11 cellular contexts compared by ENCODE assay signal in the genomic region with DNA sequence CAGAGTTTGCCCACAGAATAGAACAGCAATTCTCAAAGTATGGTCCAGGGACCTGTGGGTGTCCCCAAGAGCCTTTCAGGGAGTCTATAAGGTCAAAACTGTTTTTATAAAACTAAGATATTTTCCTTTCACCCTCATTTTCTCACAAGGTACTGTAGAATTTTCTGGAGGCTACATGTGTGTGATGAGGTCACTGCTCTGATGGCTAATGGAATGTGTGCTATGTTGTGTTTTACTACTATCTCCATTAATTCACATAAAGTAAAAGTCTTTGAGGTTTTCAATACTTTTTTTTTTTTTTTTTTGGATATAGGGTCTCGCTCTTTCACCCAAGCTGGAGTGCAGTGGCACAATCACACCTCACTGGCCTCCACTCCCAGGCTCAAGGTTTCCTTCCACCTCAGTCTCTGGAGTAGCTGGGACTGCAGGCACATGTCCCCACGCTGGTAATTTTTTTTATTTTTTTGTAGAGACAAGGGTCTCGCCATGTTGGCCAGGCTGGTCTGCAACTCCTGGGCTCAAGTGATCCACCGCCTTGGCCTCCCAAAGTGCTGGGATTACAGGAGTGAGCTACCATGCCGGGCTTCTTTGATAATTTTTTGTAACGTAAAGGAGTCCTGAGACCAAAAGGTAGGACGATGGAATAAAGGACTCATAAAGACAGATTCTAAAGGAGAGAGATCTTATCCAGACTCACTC. TPM values are rescaled to one million over a fixed set of nuclear protein-coding genes. Genes with fewer than 3 reads are reported as not detected.
A peak's percentile ranks its signal among the peaks of the same experiment; 100 is the strongest.
DNase-seq lines count a peak whose midpoint lies in the region; ATAC-seq, FAIRE-seq and TF ChIP-seq lines count a peak whose summit lies in the region.
"Had no signal": no experiment of that assay in that cellular context is flagged by ENCODE, and none has a peak within 500 bp of the region (broad histone marks: within the 10 kb centered on the region; RNA-seq: fewer than 3 reads in every experiment).

No MANE protein-coding gene starts in this region.

- POLR2A ChIA-PET in HepG2 (lab: Yijun Ruan, JAX) = no interaction called here

- H2AFZ ChIP-seq in HepG2 (ENCODE audit: low read length) = no peak overlapping the region

- peaks cover 40% of the 10 kb centered on the region for H3K4me1 ChIP-seq in HepG2 (ENCODE audit: insufficient read depth, low read length)
- peaks cover 0 to 16% (median 4%) of the 10 kb centered on the region in 4 donors for H3K4me1 ChIP-seq in right lobe of liver

- CTCF ChIA-PET in HepG2 (lab: Yijun Ruan, JAX; ENCODE audit: low intra/inter-chr PET ratio, low total read pairs) = no interaction called here

- intact Hi-C loops in HepG2 (cut with micrococcal nuclease; ENCODE audit: unreplicated experiment) = no loop called here
- intact Hi-C loops in right lobe of liver (cut with DNase I) = loop anchor here in 1 of 2 donors (10.0 kb wide), 1 partner anchor 384 kb away; no protein-coding TSS in a partner anchor
- intact Hi-C loops in posterior vena cava (cut with DNase I) = no loop called here

- H3K27me3 Mint-ChIP-seq in activated naive CD8-positive, alpha-beta T cell treated with anti-CD3 and anti-CD28 coated beads for 36 hours = no peaks in the 10 kb centered on the region
- H3K27me3 Mint-ChIP-seq in progenitor cell of endocrine pancreas = peaks cover 86% of the 10 kb centered on the region

- H3K4me3 ChIP-seq in HepG2 (replicated peaks in 1 of 3; ENCODE audit: insufficient read depth in 1 of 3, low read depth in 2 of 3, low read length in 3 of 3) = no peak overlapping the region
- no peak overlapping the region for H3K4me3 ChIP-seq in right lobe of liver

- no TSS peak for BruUV-seq in HepG2 (replicated peaks; lab: Mats Ljungman, UMichigan)

- FAIRE-seq in HepG2 (lab: Jason Lieb, UNC) = no peak

- H3K79me2 ChIP-seq in HepG2 (ENCODE audit: insufficient read depth, low read length) = no peaks in the 10 kb centered on the region

- H3K4me3 Mint-ChIP-seq in activated naive CD8-positive, alpha-beta T cell treated with anti-CD3 and anti-CD28 coated beads for 36 hours = peak overlapping the region; percentile 96
- no peak overlapping the region for H3K4me3 Mint-ChIP-seq in progenitor cell of endocrine pancreas (ENCODE audit: low read depth)

- H3K27ac Mint-ChIP-seq in activated naive CD8-positive, alpha-beta T cell treated with anti-CD3 and anti-CD28 coated beads for 36 hours = peak overlapping the region; percentile 96
- no peak overlapping the region for H3K27ac Mint-ChIP-seq in progenitor cell of endocrine pancreas

- H3K4me1 Mint-ChIP-seq in activated naive CD8-positive, alpha-beta T cell treated with anti-CD3 and anti-CD28 coated beads for 36 hours = peaks cover 66% of the 10 kb centered on the region
- H3K4me1 Mint-ChIP-seq in progenitor cell of endocrine pancreas (ENCODE audit: low read depth) = peaks cover 19% of the 10 kb centered on the region

- H3K36me3 ChIP-seq in HepG2 (replicated peaks in 1 of 2; ENCODE audit: control insufficient read depth in 1 of 2, insufficient read depth in 2 of 2, low read length in 2 of 2) (no peaks in the 10 kb centered on the region), right lobe of liver (no peaks in the 10 kb centered on the region)
- H3K36me3 ChIP-seq: esophagus squamous epithelium had no signal

- peak overlapping the region; percentile 31; the same call in 1 of the 2 replicates for H3K4me2 ChIP-seq in HepG2 (ENCODE audit: low read depth, low read length)

- peak; percentile 6; the same call in 2 of the 3 replicates for ATAC-seq in HepG2
- no peak for ATAC-seq in right lobe of liver

- 68% methylated on average over 7 of the region's 7 CpGs for WGBS in HepG2 (ENCODE audit: low lambda C conversion rate)
- WGBS in right lobe of liver (ENCODE audit: insufficient coverage, low coverage, low lambda C conversion rate, missing lambda C conversion rate) = 83% methylated on average over 7 of the region's 7 CpGs

- peaks cover 43% of the 10 kb centered on the region for H3K36me3 Mint-ChIP-seq in activated naive CD8-positive, alpha-beta T cell treated with anti-CD3 and anti-CD28 coated beads for 36 hours
- H3K36me3 Mint-ChIP-seq in progenitor cell of endocrine pancreas (ENCODE audit: insufficient read depth) = no peaks in the 10 kb centered on the region

- H3K27ac ChIP-seq in HepG2 (ENCODE audit: extremely low read length, insufficient read depth, low read length) (no peak overlapping the region), right lobe of liver (no peak overlapping the region)
- H3K27ac ChIP-seq: esophagus squamous epithelium had no signal

- peaks cover 5% of the 10 kb centered on the region for H3K9me3 Mint-ChIP-seq in activated naive CD8-positive, alpha-beta T cell treated with anti-CD3 and anti-CD28 coated beads for 36 hours
- no peaks in the 10 kb centered on the region for H3K9me3 Mint-ChIP-seq in progenitor cell of endocrine pancreas (ENCODE audit: low read depth)

- no peak for TF ChIP-seq EP300 in HepG2 (IDR thresholded peaks at IDR 0.05; ENCODE audit: low read depth in 2 of 2, low read length in 2 of 2)
- no peak for TF ChIP-seq EP300 in HepG2 (CRISPR knock-in tag; IDR thresholded peaks at IDR 0.05; ENCODE audit: borderline replicate concordance)

- no peaks in the 10 kb centered on the region for H3K9me3 ChIP-seq in HepG2 (ENCODE audit: low read length)
- H3K9me3 ChIP-seq in right lobe of liver = no peaks in the 10 kb centered on the region
- H3K9me3 ChIP-seq: esophagus squamous epithelium had no signal

- H3K9ac ChIP-seq in HepG2 (ENCODE audit: insufficient read depth, low read depth, low read length) = no peak overlapping the region

- DNase-seq in HepG2 (ENCODE audit: low spot score) (no peak), right lobe of liver (no peak), mesenteric fat pad (ENCODE audit: low spot score) (peak; percentile 20), SHP77 (lab: John Stamatoyannopoulos, UW) (no peak), SIG-M5 treated with dmso at 0.1 percent for 504 hours (lab: John Stamatoyannopoulos, UW; ENCODE audit: unreplicated experiment) (no peak), posterior vena cava (ENCODE audit: low spot score) (no peak), progenitor cell of endocrine pancreas (ENCODE audit: low spot score, unreplicated experiment) (no peak)
- DNase-seq in activated naive CD8-positive, alpha-beta T cell treated with anti-CD3 and anti-CD28 coated beads for 36 hours = no peak
- DNase-seq: C1 segment of cervical spinal cord, esophagus squamous epithelium, NCI-H510A treated with DMSO at 0.1 percent for 48 hours had no signal

- TF ChIP-seq CTCF in HepG2 (CRISPR knock-in tag; IDR thresholded peaks at IDR 0.05) = no peak
- no peak for TF ChIP-seq CTCF in right lobe of liver (IDR thresholded peaks at IDR 0.05)
- no peak for TF ChIP-seq CTCF in progenitor cell of endocrine pancreas (IDR thresholded peaks at IDR 0.05; ENCODE audit: unreplicated experiment)

- no peak for TF ChIP-seq RAD21 in HepG2 (CRISPR knock-in tag; IDR thresholded peaks at IDR 0.05)

- peaks cover 17 to 47% of the 10 kb centered on the region in 2 experiments for H3K27me3 ChIP-seq in HepG2 (ENCODE audit: control insufficient read depth in 1 of 2, insufficient read depth in 2 of 2, low read length in 2 of 2)
- H3K27me3 ChIP-seq in right lobe of liver = peaks cover 0 to 3% of the 10 kb centered on the region in 2 donors

- in situ Hi-C loops in HepG2 (cut with HindIII; ENCODE audit: extremely low pct_ligation_motif_present, low pct_unique_long_range_greater_than_20kb) = no loop called here

- H4K20me1 ChIP-seq in HepG2 (ENCODE audit: insufficient read depth, low read length) = peaks cover 3% of the 10 kb centered on the region; the same call in 1 of the 2 replicates

- no peak for TF ChIP-seq POLR2A in HepG2 (IDR thresholded peaks at IDR 0.05; ENCODE audit: insufficient read depth in 1 of 2, low read depth in 2 of 2, low read length in 2 of 2)
- no peak for TF ChIP-seq POLR2A in right lobe of liver (IDR thresholded peaks at IDR 0.05)

RNA-seq across cellular contexts. Expression of a gene that starts 1.8 kb away (rescaled TPM):
- total RNA-seq in HepG2 (2016; rRNA removed; fragmentation: Illumina TruSeq; extraction: Trizol) (0.36 TPM in 1 of 2 replicates, not detected in the other), right lobe of liver (1 to 10 TPM in 1 of 6 experiments, under 1 TPM in 4, not detected in 1; 0.20 to 2.4 (median 0.43) TPM), mesenteric fat pad (6.3 TPM), posterior vena cava (1 to 10 TPM; 1.0 to 2.6 TPM), progenitor cell of endocrine pancreas (1.4 and 2.0 TPM in 2 replicates)
- not detected in 2 replicates for total RNA-seq in HepG2 (2016; cell fraction: cytosol; rRNA removed; fragmentation: Illumina TruSeq; extraction: Trizol; ENCODE audit: low read depth)
- 0.09 TPM in 1 of 2 replicates, not detected in the other for total RNA-seq in HepG2 (2016; cell fraction: insoluble cytoplasmic fraction; rRNA removed; fragmentation: Illumina TruSeq; extraction: Trizol)
- 0.38 TPM in 1 of 2 replicates, not detected in the other for total RNA-seq in HepG2 (2016; cell fraction: membrane; rRNA removed; fragmentation: Illumina TruSeq; extraction: Trizol)
- 0.34 TPM in 1 of 2 replicates, not detected in the other for total RNA-seq in HepG2 (2016; cell fraction: nucleus; rRNA removed; fragmentation: Illumina TruSeq; extraction: Trizol)
- 0.15 and 0.21 TPM in 2 replicates for polyA plus RNA-seq in HepG2 (2011; rRNA removed)
- 0.21 TPM in 1 of 2 replicates, not detected in the other for polyA plus RNA-seq in HepG2 (2011; cell fraction: cytosol; rRNA removed)
- polyA plus RNA-seq in HepG2 (2011; cell fraction: nucleus; rRNA removed) = 0.12 TPM in 1 of 2 replicates, not detected in the other
- 0.13 and 0.25 TPM in 2 replicates for polyA plus RNA-seq in HepG2 (2012)
- 0.28 TPM in 1 of 2 replicates, not detected in the other for polyA plus RNA-seq in HepG2 (2016; cell fraction: cytosol; fragmentation: Illumina TruSeq; extraction: Trizol; ENCODE audit: low read depth)
- not detected in 2 replicates for polyA plus RNA-seq in HepG2 (2016; cell fraction: insoluble cytoplasmic fraction; fragmentation: Illumina TruSeq; extraction: Trizol; ENCODE audit: low read depth)
- polyA plus RNA-seq in HepG2 (2016; cell fraction: membrane; fragmentation: Illumina TruSeq; extraction: Trizol; ENCODE audit: low read depth) = 0.06 TPM in 1 of 2 replicates, not detected in the other
- polyA plus RNA-seq in HepG2 (2016; cell fraction: nucleus; fragmentation: Illumina TruSeq; extraction: Trizol; ENCODE audit: insufficient read depth, low read depth) = not detected in 2 replicates
- polyA minus RNA-seq in HepG2 (2011; rRNA and poly(A)+ RNA removed; ENCODE audit: low replicate concordance) = 0.16 and 246 TPM in 2 replicates
- not detected in 2 replicates for polyA minus RNA-seq in HepG2 (2011; cell fraction: cytosol; rRNA and poly(A)+ RNA removed)
- 0.50 TPM in 1 of 2 replicates, not detected in the other for polyA minus RNA-seq in HepG2 (2011; cell fraction: nucleus; rRNA and poly(A)+ RNA removed)
- 10 to 100 TPM; 59.2 to 61.7 TPM for total RNA-seq in activated naive CD8-positive, alpha-beta T cell treated with anti-CD3 and anti-CD28 coated beads for 36 hours

RNA-seq across cellular contexts. Expression of a gene that starts 26.4 kb away (rescaled TPM):
- total RNA-seq in HepG2 (2016; rRNA removed; fragmentation: Illumina TruSeq; extraction: Trizol) (708 and 754 TPM in 2 replicates), right lobe of liver (100 to 1,000 TPM in 5 of 6 experiments, 10 to 100 TPM in 1; 77.3 to 814 (median 270) TPM), mesenteric fat pad (1,485 TPM), posterior vena cava (1,000 to 10,000 TPM; 1,249 to 1,274 TPM), progenitor cell of endocrine pancreas (2,013 and 2,136 TPM in 2 replicates)
- total RNA-seq in HepG2 (2016; cell fraction: cytosol; rRNA removed; fragmentation: Illumina TruSeq; extraction: Trizol; ENCODE audit: low read depth) = 577 and 682 TPM in 2 replicates
- 702 and 711 TPM in 2 replicates for total RNA-seq in HepG2 (2016; cell fraction: insoluble cytoplasmic fraction; rRNA removed; fragmentation: Illumina TruSeq; extraction: Trizol)
- total RNA-seq in HepG2 (2016; cell fraction: membrane; rRNA removed; fragmentation: Illumina TruSeq; extraction: Trizol) = 753 and 798 TPM in 2 replicates
- 206 and 246 TPM in 2 replicates for total RNA-seq in HepG2 (2016; cell fraction: nucleus; rRNA removed; fragmentation: Illumina TruSeq; extraction: Trizol)
- polyA plus RNA-seq in HepG2 (2011; rRNA removed) = 528 and 665 TPM in 2 replicates
- polyA plus RNA-seq in HepG2 (2011; cell fraction: cytosol; rRNA removed) = 1,060 and 1,065 TPM in 2 replicates
- polyA plus RNA-seq in HepG2 (2011; cell fraction: nucleus; rRNA removed) = 311 and 445 TPM in 2 replicates
- 917 and 1,099 TPM in 2 replicates for polyA plus RNA-seq in HepG2 (2012)
- 700 and 865 TPM in 2 replicates for polyA plus RNA-seq in HepG2 (2016; cell fraction: cytosol; fragmentation: Illumina TruSeq; extraction: Trizol; ENCODE audit: low read depth)
- 669 and 773 TPM in 2 replicates for polyA plus RNA-seq in HepG2 (2016; cell fraction: insoluble cytoplasmic fraction; fragmentation: Illumina TruSeq; extraction: Trizol; ENCODE audit: low read depth)
- polyA plus RNA-seq in HepG2 (2016; cell fraction: membrane; fragmentation: Illumina TruSeq; extraction: Trizol; ENCODE audit: low read depth) = 819 and 872 TPM in 2 replicates
- polyA plus RNA-seq in HepG2 (2016; cell fraction: nucleus; fragmentation: Illumina TruSeq; extraction: Trizol; ENCODE audit: insufficient read depth, low read depth) = 429 and 431 TPM in 2 replicates
- 67.4 and 236 TPM in 2 replicates for polyA minus RNA-seq in HepG2 (2011; rRNA and poly(A)+ RNA removed; ENCODE audit: low replicate concordance)
- 123 and 157 TPM in 2 replicates for polyA minus RNA-seq in HepG2 (2011; cell fraction: cytosol; rRNA and poly(A)+ RNA removed)
- 35.6 and 38.8 TPM in 2 replicates for polyA minus RNA-seq in HepG2 (2011; cell fraction: nucleus; rRNA and poly(A)+ RNA removed)
- total RNA-seq in activated naive CD8-positive, alpha-beta T cell treated with anti-CD3 and anti-CD28 coated beads for 36 hours = 1,000 to 10,000 TPM; 1,816 to 1,884 TPM
